ENCODE assay signal across 1 cellular context in genomic region chr11:65578667-65579066, GRCh38.
TF ChIP-seq lines count a peak whose summit lies in the region.

No MANE protein-coding gene starts in this region.

TF ChIP-seq in H1, 55 proteins besides CTCF, POLR2A, EP300 and RAD21:
- TF ChIP-seq RNF2 (IDR thresholded peaks at IDR 0.05; ENCODE audit: borderline replicate concordance, low read depth, low read length, missing control alignments, poor library complexity, severe bottlenecking) (no peak), KDM5A (IDR thresholded peaks at IDR 0.05; ENCODE audit: low read length) (no peak), ATF2 (IDR thresholded peaks at IDR 0.05; ENCODE audit: low read length) (no peak), EGR1 (IDR thresholded peaks at IDR 0.05; ENCODE audit: borderline replicate concordance, low read depth, low read length) (no peak), NANOG (IDR thresholded peaks at IDR 0.05; ENCODE audit: insufficient read depth, low read depth, low read length, poor library complexity, severe bottlenecking) (no peak), RBBP5 (IDR thresholded peaks at IDR 0.05; ENCODE audit: borderline replicate concordance, low read depth, low read length) (no peak), KDM1A (IDR thresholded peaks at IDR 0.05; ENCODE audit: borderline replicate concordance, low read length) (no peak), POLR2AphosphoS5 (IDR thresholded peaks at IDR 0.05; ENCODE audit: low read depth, low read length) (no peak), SP2 (IDR thresholded peaks at IDR 0.05; ENCODE audit: low read length) (no peak), SP1 (IDR thresholded peaks at IDR 0.05; ENCODE audit: low read depth, low read length) (no peak)
- TF ChIP-seq, protein P1, sequence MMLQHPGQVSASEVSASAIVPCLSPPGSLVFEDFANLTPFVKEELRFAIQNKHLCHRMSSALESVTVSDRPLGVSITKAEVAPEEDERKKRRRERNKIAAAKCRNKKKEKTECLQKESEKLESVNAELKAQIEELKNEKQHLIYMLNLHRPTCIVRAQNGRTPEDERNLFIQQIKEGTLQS (IDR thresholded peaks at IDR 0.05; ENCODE audit: insufficient read depth, low read depth, low read length) = no peak
- TF ChIP-seq, protein P2, sequence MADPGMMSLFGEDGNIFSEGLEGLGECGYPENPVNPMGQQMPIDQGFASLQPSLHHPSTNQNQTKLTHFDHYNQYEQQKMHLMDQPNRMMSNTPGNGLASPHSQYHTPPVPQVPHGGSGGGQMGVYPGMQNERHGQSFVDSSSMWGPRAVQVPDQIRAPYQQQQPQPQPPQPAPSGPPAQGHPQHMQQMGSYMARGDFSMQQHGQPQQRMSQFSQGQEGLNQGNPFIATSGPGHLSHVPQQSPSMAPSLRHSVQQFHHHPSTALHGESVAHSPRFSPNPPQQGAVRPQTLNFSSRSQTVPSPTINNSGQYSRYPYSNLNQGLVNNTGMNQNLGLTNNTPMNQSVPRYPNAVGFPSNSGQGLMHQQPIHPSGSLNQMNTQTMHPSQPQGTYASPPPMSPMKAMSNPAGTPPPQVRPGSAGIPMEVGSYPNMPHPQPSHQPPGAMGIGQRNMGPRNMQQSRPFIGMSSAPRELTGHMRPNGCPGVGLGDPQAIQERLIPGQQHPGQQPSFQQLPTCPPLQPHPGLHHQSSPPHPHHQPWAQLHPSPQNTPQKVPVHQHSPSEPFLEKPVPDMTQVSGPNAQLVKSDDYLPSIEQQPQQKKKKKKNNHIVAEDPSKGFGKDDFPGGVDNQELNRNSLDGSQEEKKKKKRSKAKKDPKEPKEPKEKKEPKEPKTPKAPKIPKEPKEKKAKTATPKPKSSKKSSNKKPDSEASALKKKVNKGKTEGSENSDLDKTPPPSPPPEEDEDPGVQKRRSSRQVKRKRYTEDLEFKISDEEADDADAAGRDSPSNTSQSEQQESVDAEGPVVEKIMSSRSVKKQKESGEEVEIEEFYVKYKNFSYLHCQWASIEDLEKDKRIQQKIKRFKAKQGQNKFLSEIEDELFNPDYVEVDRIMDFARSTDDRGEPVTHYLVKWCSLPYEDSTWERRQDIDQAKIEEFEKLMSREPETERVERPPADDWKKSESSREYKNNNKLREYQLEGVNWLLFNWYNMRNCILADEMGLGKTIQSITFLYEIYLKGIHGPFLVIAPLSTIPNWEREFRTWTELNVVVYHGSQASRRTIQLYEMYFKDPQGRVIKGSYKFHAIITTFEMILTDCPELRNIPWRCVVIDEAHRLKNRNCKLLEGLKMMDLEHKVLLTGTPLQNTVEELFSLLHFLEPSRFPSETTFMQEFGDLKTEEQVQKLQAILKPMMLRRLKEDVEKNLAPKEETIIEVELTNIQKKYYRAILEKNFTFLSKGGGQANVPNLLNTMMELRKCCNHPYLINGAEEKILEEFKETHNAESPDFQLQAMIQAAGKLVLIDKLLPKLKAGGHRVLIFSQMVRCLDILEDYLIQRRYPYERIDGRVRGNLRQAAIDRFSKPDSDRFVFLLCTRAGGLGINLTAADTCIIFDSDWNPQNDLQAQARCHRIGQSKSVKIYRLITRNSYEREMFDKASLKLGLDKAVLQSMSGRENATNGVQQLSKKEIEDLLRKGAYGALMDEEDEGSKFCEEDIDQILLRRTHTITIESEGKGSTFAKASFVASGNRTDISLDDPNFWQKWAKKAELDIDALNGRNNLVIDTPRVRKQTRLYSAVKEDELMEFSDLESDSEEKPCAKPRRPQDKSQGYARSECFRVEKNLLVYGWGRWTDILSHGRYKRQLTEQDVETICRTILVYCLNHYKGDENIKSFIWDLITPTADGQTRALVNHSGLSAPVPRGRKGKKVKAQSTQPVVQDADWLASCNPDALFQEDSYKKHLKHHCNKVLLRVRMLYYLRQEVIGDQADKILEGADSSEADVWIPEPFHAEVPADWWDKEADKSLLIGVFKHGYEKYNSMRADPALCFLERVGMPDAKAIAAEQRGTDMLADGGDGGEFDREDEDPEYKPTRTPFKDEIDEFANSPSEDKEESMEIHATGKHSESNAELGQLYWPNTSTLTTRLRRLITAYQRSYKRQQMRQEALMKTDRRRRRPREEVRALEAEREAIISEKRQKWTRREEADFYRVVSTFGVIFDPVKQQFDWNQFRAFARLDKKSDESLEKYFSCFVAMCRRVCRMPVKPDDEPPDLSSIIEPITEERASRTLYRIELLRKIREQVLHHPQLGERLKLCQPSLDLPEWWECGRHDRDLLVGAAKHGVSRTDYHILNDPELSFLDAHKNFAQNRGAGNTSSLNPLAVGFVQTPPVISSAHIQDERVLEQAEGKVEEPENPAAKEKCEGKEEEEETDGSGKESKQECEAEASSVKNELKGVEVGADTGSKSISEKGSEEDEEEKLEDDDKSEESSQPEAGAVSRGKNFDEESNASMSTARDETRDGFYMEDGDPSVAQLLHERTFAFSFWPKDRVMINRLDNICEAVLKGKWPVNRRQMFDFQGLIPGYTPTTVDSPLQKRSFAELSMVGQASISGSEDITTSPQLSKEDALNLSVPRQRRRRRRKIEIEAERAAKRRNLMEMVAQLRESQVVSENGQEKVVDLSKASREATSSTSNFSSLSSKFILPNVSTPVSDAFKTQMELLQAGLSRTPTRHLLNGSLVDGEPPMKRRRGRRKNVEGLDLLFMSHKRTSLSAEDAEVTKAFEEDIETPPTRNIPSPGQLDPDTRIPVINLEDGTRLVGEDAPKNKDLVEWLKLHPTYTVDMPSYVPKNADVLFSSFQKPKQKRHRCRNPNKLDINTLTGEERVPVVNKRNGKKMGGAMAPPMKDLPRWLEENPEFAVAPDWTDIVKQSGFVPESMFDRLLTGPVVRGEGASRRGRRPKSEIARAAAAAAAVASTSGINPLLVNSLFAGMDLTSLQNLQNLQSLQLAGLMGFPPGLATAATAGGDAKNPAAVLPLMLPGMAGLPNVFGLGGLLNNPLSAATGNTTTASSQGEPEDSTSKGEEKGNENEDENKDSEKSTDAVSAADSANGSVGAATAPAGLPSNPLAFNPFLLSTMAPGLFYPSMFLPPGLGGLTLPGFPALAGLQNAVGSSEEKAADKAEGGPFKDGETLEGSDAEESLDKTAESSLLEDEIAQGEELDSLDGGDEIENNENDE (IDR thresholded peaks at IDR 0.05; ENCODE audit: insufficient replicate concordance, low read length) = no peak
TF ChIP-seq in H1: peak in this region for 0.
